In the genomic region with DNA sequence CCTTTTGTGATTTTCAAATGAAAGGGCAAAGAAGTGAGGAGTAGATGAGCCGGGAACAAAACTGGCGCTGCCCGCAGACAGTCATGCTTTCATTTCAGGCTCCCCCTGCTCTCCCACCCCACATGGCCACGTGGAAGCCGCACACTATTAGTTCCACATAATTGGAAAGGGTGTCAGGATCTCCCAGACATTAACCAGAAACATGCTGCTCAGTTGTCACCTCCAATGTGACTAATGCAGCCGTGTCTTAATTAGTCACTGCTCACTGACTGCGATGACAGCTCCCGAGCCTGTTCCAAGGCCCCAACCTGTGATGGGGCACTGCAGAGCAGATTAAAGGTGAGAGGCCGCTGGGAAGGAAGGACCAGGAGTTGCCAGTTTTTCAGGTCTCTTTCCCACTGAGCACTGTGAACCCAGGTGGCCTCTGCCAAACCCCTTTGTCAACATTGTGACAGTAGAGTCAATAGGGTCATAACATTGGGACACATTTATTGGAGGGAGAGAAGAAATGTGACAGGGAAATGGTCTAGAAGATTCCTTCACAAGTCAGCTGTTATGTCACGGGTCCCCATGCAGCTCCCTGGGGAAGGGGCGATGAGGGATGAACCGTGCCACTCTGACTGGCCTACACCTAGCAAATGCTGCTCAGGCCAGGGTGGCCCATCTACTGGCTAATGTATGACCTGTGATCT, we compare ENCODE assay signal across 1 cellular context.
TF ChIP-seq lines count a peak whose summit lies in the region.

No MANE protein-coding gene starts in this region.

TF ChIP-seq in HepG2, 621 proteins besides CTCF, POLR2A, EP300 and RAD21 (continued from another document and continues in another):
- TF ChIP-seq, protein P1, sequence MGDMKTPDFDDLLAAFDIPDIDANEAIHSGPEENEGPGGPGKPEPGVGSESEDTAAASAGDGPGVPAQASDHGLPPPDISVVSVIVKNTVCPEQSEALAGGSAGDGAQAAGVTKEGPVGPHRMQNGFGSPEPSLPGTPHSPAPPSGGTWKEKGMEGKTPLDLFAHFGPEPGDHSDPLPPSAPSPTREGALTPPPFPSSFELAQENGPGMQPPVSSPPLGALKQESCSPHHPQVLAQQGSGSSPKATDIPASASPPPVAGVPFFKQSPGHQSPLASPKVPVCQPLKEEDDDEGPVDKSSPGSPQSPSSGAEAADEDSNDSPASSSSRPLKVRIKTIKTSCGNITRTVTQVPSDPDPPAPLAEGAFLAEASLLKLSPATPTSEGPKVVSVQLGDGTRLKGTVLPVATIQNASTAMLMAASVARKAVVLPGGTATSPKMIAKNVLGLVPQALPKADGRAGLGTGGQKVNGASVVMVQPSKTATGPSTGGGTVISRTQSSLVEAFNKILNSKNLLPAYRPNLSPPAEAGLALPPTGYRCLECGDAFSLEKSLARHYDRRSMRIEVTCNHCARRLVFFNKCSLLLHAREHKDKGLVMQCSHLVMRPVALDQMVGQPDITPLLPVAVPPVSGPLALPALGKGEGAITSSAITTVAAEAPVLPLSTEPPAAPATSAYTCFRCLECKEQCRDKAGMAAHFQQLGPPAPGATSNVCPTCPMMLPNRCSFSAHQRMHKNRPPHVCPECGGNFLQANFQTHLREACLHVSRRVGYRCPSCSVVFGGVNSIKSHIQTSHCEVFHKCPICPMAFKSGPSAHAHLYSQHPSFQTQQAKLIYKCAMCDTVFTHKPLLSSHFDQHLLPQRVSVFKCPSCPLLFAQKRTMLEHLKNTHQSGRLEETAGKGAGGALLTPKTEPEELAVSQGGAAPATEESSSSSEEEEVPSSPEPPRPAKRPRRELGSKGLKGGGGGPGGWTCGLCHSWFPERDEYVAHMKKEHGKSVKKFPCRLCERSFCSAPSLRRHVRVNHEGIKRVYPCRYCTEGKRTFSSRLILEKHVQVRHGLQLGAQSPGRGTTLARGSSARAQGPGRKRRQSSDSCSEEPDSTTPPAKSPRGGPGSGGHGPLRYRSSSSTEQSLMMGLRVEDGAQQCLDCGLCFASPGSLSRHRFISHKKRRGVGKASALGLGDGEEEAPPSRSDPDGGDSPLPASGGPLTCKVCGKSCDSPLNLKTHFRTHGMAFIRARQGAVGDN (CRISPR knock-in tag; IDR thresholded peaks at IDR 0.05), result peak; percentile 56
- TF ChIP-seq, protein P2, sequence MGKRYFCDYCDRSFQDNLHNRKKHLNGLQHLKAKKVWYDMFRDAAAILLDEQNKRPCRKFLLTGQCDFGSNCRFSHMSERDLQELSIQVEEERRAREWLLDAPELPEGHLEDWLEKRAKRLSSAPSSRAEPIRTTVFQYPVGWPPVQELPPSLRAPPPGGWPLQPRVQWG (CRISPR knock-in tag; IDR thresholded peaks at IDR 0.05; ENCODE audit: borderline replicate concordance, low read depth), result 0 out of 2 replicates have a peak, but pooled peaks have one; percentile 38
- no peak for TF ChIP-seq FOXA1 (IDR thresholded peaks at IDR 0.05)
- peak; percentile 82 for TF ChIP-seq FOXA1 (CRISPR knock-in tag; IDR thresholded peaks at IDR 0.05)
- peak; percentile 21; the same call in 1 of the 2 replicates for TF ChIP-seq HNF4A (CRISPR knock-in tag; IDR thresholded peaks at IDR 0.05)
- peak; percentile 1; the same call in 1 of the 2 replicates for TF ChIP-seq CEBPB (IDR thresholded peaks at IDR 0.05; ENCODE audit: borderline replicate concordance, low read depth, low read length)
- peak; percentile 44 for TF ChIP-seq RARA (CRISPR knock-in tag; IDR thresholded peaks at IDR 0.05)
- peak; percentile 76 for TF ChIP-seq FOXA3 (CRISPR knock-in tag; IDR thresholded peaks at IDR 0.05)
- no peak for TF ChIP-seq ZNF644 (CRISPR knock-in tag; IDR thresholded peaks at IDR 0.05; ENCODE audit: low read depth)
- TF ChIP-seq, protein P3, sequence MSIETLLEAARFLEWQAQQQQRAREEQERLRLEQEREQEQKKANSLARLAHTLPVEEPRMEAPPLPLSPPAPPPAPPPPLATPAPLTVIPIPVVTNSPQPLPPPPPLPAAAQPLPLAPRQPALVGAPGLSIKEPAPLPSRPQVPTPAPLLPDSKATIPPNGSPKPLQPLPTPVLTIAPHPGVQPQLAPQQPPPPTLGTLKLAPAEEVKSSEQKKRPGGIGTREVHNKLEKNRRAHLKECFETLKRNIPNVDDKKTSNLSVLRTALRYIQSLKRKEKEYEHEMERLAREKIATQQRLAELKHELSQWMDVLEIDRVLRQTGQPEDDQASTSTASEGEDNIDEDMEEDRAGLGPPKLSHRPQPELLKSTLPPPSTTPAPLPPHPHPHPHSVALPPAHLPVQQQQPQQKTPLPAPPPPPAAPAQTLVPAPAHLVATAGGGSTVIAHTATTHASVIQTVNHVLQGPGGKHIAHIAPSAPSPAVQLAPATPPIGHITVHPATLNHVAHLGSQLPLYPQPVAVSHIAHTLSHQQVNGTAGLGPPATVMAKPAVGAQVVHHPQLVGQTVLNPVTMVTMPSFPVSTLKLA (IDR thresholded peaks at IDR 0.05), result no peak
- TF ChIP-seq, protein P4, sequence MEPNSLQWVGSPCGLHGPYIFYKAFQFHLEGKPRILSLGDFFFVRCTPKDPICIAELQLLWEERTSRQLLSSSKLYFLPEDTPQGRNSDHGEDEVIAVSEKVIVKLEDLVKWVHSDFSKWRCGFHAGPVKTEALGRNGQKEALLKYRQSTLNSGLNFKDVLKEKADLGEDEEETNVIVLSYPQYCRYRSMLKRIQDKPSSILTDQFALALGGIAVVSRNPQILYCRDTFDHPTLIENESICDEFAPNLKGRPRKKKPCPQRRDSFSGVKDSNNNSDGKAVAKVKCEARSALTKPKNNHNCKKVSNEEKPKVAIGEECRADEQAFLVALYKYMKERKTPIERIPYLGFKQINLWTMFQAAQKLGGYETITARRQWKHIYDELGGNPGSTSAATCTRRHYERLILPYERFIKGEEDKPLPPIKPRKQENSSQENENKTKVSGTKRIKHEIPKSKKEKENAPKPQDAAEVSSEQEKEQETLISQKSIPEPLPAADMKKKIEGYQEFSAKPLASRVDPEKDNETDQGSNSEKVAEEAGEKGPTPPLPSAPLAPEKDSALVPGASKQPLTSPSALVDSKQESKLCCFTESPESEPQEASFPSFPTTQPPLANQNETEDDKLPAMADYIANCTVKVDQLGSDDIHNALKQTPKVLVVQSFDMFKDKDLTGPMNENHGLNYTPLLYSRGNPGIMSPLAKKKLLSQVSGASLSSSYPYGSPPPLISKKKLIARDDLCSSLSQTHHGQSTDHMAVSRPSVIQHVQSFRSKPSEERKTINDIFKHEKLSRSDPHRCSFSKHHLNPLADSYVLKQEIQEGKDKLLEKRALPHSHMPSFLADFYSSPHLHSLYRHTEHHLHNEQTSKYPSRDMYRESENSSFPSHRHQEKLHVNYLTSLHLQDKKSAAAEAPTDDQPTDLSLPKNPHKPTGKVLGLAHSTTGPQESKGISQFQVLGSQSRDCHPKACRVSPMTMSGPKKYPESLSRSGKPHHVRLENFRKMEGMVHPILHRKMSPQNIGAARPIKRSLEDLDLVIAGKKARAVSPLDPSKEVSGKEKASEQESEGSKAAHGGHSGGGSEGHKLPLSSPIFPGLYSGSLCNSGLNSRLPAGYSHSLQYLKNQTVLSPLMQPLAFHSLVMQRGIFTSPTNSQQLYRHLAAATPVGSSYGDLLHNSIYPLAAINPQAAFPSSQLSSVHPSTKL (CRISPR knock-in tag; IDR thresholded peaks at IDR 0.05), result 0 out of 2 replicates have a peak, but pooled peaks have one; percentile 19
- TF ChIP-seq RXRB (CRISPR knock-in tag; IDR thresholded peaks at IDR 0.05; ENCODE audit: borderline replicate concordance), result peak; percentile 46; the same call in 1 of the 2 replicates
- 0 out of 2 replicates have a peak, but pooled peaks have one; percentile 30 for TF ChIP-seq ZNF772 (CRISPR knock-in tag; IDR thresholded peaks at IDR 0.05)
- no peak for TF ChIP-seq NFE2L1 (CRISPR knock-in tag; IDR thresholded peaks at IDR 0.05; ENCODE audit: borderline replicate concordance)
- TF ChIP-seq PITX1 (CRISPR knock-in tag; IDR thresholded peaks at IDR 0.05), result peak; percentile 41; the same call in 1 of the 2 replicates
- TF ChIP-seq, protein P5, sequence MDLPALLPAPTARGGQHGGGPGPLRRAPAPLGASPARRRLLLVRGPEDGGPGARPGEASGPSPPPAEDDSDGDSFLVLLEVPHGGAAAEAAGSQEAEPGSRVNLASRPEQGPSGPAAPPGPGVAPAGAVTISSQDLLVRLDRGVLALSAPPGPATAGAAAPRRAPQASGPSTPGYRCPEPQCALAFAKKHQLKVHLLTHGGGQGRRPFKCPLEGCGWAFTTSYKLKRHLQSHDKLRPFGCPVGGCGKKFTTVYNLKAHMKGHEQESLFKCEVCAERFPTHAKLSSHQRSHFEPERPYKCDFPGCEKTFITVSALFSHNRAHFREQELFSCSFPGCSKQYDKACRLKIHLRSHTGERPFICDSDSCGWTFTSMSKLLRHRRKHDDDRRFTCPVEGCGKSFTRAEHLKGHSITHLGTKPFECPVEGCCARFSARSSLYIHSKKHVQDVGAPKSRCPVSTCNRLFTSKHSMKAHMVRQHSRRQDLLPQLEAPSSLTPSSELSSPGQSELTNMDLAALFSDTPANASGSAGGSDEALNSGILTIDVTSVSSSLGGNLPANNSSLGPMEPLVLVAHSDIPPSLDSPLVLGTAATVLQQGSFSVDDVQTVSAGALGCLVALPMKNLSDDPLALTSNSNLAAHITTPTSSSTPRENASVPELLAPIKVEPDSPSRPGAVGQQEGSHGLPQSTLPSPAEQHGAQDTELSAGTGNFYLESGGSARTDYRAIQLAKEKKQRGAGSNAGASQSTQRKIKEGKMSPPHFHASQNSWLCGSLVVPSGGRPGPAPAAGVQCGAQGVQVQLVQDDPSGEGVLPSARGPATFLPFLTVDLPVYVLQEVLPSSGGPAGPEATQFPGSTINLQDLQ (CRISPR knock-in tag; IDR thresholded peaks at IDR 0.05), result 0 out of 2 replicates have a peak, but pooled peaks have one; percentile 28
- TF ChIP-seq GATAD2A (CRISPR knock-in tag; IDR thresholded peaks at IDR 0.05), result peak; percentile 51; the same call in 1 of the 2 replicates
- TF ChIP-seq RXRA (CRISPR knock-in tag; IDR thresholded peaks at IDR 0.05), result peak; percentile 55; the same call in 1 of the 2 replicates
- TF ChIP-seq PHF21A (CRISPR knock-in tag; IDR thresholded peaks at IDR 0.05), result peak; percentile 44; the same call in 1 of the 2 replicates
- TF ChIP-seq, protein P6, sequence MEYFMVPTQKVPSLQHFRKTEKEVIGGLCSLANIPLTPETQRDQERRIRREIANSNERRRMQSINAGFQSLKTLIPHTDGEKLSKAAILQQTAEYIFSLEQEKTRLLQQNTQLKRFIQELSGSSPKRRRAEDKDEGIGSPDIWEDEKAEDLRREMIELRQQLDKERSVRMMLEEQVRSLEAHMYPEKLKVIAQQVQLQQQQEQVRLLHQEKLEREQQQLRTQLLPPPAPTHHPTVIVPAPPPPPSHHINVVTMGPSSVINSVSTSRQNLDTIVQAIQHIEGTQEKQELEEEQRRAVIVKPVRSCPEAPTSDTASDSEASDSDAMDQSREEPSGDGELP (IDR thresholded peaks at IDR 0.05; ENCODE audit: borderline replicate concordance, low read depth), result peak; percentile 49; the same call in 1 of the 2 replicates
- TF ChIP-seq TBX2 (CRISPR knock-in tag; IDR thresholded peaks at IDR 0.05; ENCODE audit: borderline replicate concordance), result peak; percentile 50; the same call in 1 of the 2 replicates
- TF ChIP-seq, protein P7, sequence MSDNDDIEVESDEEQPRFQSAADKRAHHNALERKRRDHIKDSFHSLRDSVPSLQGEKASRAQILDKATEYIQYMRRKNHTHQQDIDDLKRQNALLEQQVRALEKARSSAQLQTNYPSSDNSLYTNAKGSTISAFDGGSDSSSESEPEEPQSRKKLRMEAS (IDR thresholded peaks at IDR 0.05), result 0 out of 2 replicates have a peak, but pooled peaks have one; percentile 44
- no peak for TF ChIP-seq ZMAT3 (CRISPR knock-in tag; conservative IDR thresholded peaks at IDR 0.05)
- TF ChIP-seq, protein P8, sequence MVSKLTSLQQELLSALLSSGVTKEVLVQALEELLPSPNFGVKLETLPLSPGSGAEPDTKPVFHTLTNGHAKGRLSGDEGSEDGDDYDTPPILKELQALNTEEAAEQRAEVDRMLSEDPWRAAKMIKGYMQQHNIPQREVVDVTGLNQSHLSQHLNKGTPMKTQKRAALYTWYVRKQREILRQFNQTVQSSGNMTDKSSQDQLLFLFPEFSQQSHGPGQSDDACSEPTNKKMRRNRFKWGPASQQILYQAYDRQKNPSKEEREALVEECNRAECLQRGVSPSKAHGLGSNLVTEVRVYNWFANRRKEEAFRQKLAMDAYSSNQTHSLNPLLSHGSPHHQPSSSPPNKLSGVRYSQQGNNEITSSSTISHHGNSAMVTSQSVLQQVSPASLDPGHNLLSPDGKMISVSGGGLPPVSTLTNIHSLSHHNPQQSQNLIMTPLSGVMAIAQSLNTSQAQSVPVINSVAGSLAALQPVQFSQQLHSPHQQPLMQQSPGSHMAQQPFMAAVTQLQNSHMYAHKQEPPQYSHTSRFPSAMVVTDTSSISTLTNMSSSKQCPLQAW (CRISPR knock-in tag; IDR thresholded peaks at IDR 0.05), result 0 out of 2 replicates have a peak, but pooled peaks have one; percentile 35
- TF ChIP-seq IRF2 (CRISPR knock-in tag; IDR thresholded peaks at IDR 0.05), result no peak
- TF ChIP-seq NR2F1 (CRISPR knock-in tag; IDR thresholded peaks at IDR 0.05), result no peak
- TF ChIP-seq TCF7L2 (IDR thresholded peaks at IDR 0.05; ENCODE audit: low read depth, low read length), result no peak
- no peak for TF ChIP-seq ZNF530 (CRISPR knock-in tag; IDR thresholded peaks at IDR 0.05; ENCODE audit: low read depth)
- no peak for TF ChIP-seq PRPF4 (IDR thresholded peaks at IDR 0.05; ENCODE audit: low read depth, low read length, poor library complexity, severe bottlenecking)
- no peak for TF ChIP-seq SOX13 (IDR thresholded peaks at IDR 0.05)
- TF ChIP-seq SOX13 (CRISPR knock-in tag; conservative IDR thresholded peaks at IDR 0.05 in 1 of 2, IDR thresholded peaks at IDR 0.05 in 1 of 2), result peak in 1 of 2 experiments; percentile 25; a peak in 1 of 4 replicates
- TF ChIP-seq ZNF230 (CRISPR knock-in tag; IDR thresholded peaks at IDR 0.05), result 0 out of 2 replicates have a peak, but pooled peaks have one; percentile 29
- TF ChIP-seq, protein P9, sequence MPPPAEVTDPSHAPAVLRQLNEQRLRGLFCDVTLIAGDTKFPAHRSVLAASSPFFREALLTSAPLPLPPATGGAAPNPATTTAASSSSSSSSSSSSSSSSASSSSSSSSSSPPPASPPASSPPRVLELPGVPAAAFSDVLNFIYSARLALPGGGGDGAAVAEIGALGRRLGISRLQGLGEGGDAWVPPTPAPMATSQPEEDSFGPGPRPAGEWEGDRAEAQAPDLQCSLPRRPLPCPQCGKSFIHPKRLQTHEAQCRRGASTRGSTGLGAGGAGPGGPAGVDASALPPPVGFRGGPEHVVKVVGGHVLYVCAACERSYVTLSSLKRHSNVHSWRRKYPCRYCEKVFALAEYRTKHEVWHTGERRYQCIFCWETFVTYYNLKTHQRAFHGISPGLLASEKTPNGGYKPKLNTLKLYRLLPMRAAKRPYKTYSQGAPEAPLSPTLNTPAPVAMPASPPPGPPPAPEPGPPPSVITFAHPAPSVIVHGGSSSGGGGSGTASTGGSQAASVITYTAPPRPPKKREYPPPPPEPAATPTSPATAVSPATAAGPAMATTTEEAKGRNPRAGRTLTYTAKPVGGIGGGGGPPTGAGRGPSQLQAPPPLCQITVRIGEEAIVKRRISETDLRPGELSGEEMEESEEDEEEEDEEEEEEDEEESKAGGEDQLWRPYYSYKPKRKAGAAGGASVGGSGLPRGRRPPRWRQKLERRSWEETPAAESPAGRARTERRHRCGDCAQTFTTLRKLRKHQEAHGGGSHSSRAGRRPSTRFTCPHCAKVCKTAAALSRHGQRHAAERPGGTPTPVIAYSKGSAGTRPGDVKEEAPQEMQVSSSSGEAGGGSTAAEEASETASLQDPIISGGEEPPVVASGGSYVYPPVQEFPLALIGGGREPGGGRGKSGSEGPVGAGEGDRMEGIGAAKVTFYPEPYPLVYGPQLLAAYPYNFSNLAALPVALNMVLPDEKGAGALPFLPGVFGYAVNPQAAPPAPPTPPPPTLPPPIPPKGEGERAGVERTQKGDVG (CRISPR knock-in tag; IDR thresholded peaks at IDR 0.05; ENCODE audit: borderline replicate concordance), result no peak
- 0 out of 2 replicates have a peak, but pooled peaks have one; percentile 26 for TF ChIP-seq ZSCAN31 (CRISPR knock-in tag; IDR thresholded peaks at IDR 0.05; ENCODE audit: low read depth)
- TF ChIP-seq TAF15 (IDR thresholded peaks at IDR 0.05; ENCODE audit: low read depth, low read length, poor library complexity, severe bottlenecking), result no peak
- TF ChIP-seq DPF2 (CRISPR knock-in tag; IDR thresholded peaks at IDR 0.05; ENCODE audit: borderline replicate concordance, low read depth), result 0 out of 2 replicates have a peak, but pooled peaks have one; percentile 21
